Comparison of ENCODE assay signal across 8 cellular contexts in the genomic region with DNA sequence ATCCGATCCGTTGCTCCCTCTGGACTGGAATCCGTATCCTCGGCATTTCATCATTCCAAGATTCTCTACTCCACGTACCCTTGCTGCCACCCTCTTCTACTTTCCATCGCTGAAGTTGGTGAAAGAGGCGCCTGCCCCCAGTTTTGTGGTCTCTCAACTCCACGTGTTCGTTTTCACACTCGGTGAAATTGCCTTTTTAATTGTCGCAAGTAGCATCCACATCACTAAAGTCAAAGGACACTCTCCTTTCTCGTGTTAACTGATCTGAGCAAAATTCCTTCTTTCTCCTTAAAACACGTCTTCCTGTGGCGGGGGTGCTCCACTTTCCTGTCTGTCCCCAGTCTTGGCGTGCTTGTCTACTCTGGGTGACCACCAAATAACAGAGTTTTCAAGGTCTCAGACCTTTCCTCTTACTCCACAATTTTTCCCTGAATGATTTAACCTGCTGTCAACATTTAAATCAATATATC. TPM values are rescaled to one million over a fixed set of nuclear protein-coding genes. Genes with fewer than 3 reads are reported as not detected.
DNase-seq lines count a peak whose midpoint lies in the region; ATAC-seq and TF ChIP-seq lines count a peak whose summit lies in the region.

No MANE protein-coding gene starts in this region.

- DNase-seq in EH (ENCODE audit: low read depth), result peak; percentile 3
- peak in 9 of 34 experiments; percentile 4 to 35 (median 9) for DNase-seq in T-cell
- DNase-seq in esophagus muscularis mucosa (ENCODE audit: extremely low spot score), result no peak
- no peak for DNase-seq in retinal pigment epithelial cell (ENCODE audit: low read depth)
- DNase-seq in H4 (ENCODE audit: low spot score), result no peak
- no peak for DNase-seq in DMS79 treated with DMSO at 0.1 percent for 48 hours (lab: John Stamatoyannopoulos, UW)
- no peak for DNase-seq in stimulated activated CD4-positive, alpha-beta T cell treated with anti-CD3 and anti-CD28 coated beads, Interleukin-1b, Interleukin-23, amount 100 ng/mL, for 48 hours

- H3K27ac Mint-ChIP-seq in T-cell, result peak overlapping the region; percentile 78 to 79

- intact Hi-C loops in esophagus muscularis mucosa (cut with DNase I), result no loop called here

- TF ChIP-seq CTCF in esophagus muscularis mucosa (IDR thresholded peaks at IDR 0.05) (no peak), retinal pigment epithelial cell (conservative IDR thresholded peaks at IDR 0.05; ENCODE audit: low read depth, low read length) (no peak)

- WGBS in esophagus muscularis mucosa, result 14% methylated on average over 15 of the region's 15 CpGs

- H3K27me3 ChIP-seq in esophagus muscularis mucosa, result no peaks in the 10 kb centered on the region

- peak overlapping the region; percentile 74 to 95 (median 90) for H3K27ac ChIP-seq in esophagus muscularis mucosa (replicated peaks in 1 of 4)

- peaks cover 14 to 21% (median 19%) of the 10 kb centered on the region in 4 donors for H3K4me1 ChIP-seq in esophagus muscularis mucosa

- peak overlapping the region; percentile 90 to 92 (median 91) for H3K4me3 Mint-ChIP-seq in T-cell

- H3K4me3 ChIP-seq in esophagus muscularis mucosa, result peak overlapping the region; percentile 69 to 98 (median 92)
- peak overlapping the region; percentile 82 for H3K4me3 ChIP-seq in retinal pigment epithelial cell (ENCODE audit: low read length)

- ATAC-seq in T-cell (replicated peaks in 1 of 4) (no peak), GM18870 (IDR thresholded peaks at IDR 0.05; ENCODE audit: unreplicated experiment) (no peak)

- no peak for TF ChIP-seq POLR2A in esophagus muscularis mucosa (IDR thresholded peaks at IDR 0.05; ENCODE audit: low read depth)

- no peak for TF ChIP-seq EP300 in esophagus muscularis mucosa (IDR thresholded peaks at IDR 0.05)

- POLR2A ChIA-PET in T-cell (lab: Charles Lee), result interaction anchor here in 1 of 2 donors (0.5 to 0.6 kb wide), 2 partner anchors 68 to 101 kb away, joined by 3 read pairs; no protein-coding TSS in a partner anchor

- peaks cover 22 to 28% (median 27%) of the 10 kb centered on the region in 3 donors for H3K4me1 Mint-ChIP-seq in T-cell

- CTCF ChIA-PET in T-cell (lab: Charles Lee), result no interaction called here

- no peaks in the 10 kb centered on the region for H3K9me3 ChIP-seq in esophagus muscularis mucosa

- no peaks in the 10 kb centered on the region for H3K36me3 ChIP-seq in esophagus muscularis mucosa

- H3K9me3 Mint-ChIP-seq in T-cell, result no peaks in the 10 kb centered on the region

- H3K27me3 Mint-ChIP-seq in T-cell, result no peaks in the 10 kb centered on the region

- no peaks in the 10 kb centered on the region for H3K36me3 Mint-ChIP-seq in T-cell

RNA-seq across cellular contexts. Expression of gene TMTC4, which starts 1.1 kb away (rescaled TPM):
- total RNA-seq in T-cell, result 10 to 100 TPM in 4 of 5 donors, 1 to 10 TPM in 1; 7.0 to 52.2 (median 27.7) TPM
- total RNA-seq in esophagus muscularis mucosa, result 10 to 100 TPM in 1 of 4 donors, 1 to 10 TPM in 3; 7.1 to 13.7 (median 8.4) TPM
- total RNA-seq in H4 (2014; rRNA removed; shearing (Covaris generic)), result 4.3 and 5.2 TPM in 2 replicates
